ENCODE assay signal across 7 cellular contexts in the genomic region with DNA sequence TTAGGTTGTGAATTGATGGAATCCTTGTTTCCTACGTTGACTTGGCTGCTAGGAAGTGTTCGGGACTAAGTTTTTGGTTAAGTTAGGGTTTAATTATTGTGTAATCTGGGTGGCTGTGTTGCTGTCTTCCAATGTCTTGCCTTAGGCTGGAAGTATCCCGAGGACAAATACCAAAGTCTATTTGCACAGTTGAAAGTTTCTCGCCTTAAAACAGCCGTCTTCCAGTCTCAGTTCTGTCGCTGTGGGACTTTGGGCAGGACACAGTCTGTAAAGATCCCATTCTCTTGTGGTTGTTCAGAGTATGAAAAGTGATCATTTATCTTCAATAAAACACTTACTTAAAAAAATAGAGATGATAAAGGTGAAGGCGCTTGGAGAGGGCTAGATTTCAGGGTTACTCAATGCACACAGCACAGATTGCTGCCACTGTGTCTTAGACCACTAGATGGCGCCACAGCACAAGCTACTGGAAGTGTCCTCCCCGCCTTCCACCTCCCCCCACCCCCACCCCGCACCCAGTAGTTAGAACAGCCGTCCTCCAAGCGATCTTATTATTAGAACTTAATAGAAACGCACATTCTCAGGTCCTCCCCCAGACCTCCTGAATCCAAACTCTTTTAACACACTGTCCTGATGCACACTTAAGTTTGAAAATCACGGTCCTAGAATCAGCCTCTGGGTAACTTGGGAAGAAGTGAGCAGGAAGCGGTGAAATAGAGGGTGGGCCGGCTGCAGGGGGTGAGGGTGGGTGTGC. TPM values are rescaled to one million over a fixed set of nuclear protein-coding genes. Genes with fewer than 3 reads are reported as not detected.
DNase-seq lines count a peak whose midpoint lies in the region; ATAC-seq and TF ChIP-seq lines count a peak whose summit lies in the region.

No MANE protein-coding gene starts in this region.

- in situ Hi-C loops in GM13976 (cut with MboI; ENCODE audit: low sequenced_read_pairs, unreplicated experiment), result no loop called here

- DNase-seq in GM13976 (ENCODE audit: low spot score), result peak; percentile 93
- DNase-seq in NCI-H1092 (lab: John Stamatoyannopoulos, UW), result peak; percentile 67
- peak; percentile 45 for DNase-seq in SKM-1 (lab: John Stamatoyannopoulos, UW; ENCODE audit: unreplicated experiment)
- peak; percentile 83 to 84 for DNase-seq in cardiac muscle cell (ENCODE audit: low read depth in 1 of 2, low spot score in 1 of 2)
- peak; percentile 26 for DNase-seq in pulmonary artery endothelial cell (ENCODE audit: low read depth, low spot score)
- DNase-seq in aorta, result peak; percentile 85 to 91

- ATAC-seq in aorta (ENCODE audit: low FRiP score), result peak; percentile 89

- no peaks in the 10 kb centered on the region for H3K27me3 Mint-ChIP-seq in activated naive CD8-positive, alpha-beta T cell

- TF ChIP-seq CTCF in GM13976 (IDR thresholded peaks at IDR 0.05; ENCODE audit: borderline replicate concordance, control extremely low read depth, extremely low read depth, insufficient read depth, missing control alignments) (peak; percentile 89), cardiac muscle cell (IDR thresholded peaks at IDR 0.05; ENCODE audit: low read depth, low read length) (peak; percentile 67)

- no peaks in the 10 kb centered on the region for H3K4me1 ChIP-seq in cardiac muscle cell (ENCODE audit: low read depth)
- no peaks in the 10 kb centered on the region for H3K4me1 ChIP-seq in aorta (ENCODE audit: control insufficient read depth in 1 of 2, insufficient read depth in 2 of 2, low read length in 2 of 2)

- H3K27ac ChIP-seq in cardiac muscle cell (no peak overlapping the region), aorta (ENCODE audit: low read depth in 1 of 2, low read length in 2 of 2) (no peak overlapping the region)

- H3K36me3 ChIP-seq in cardiac muscle cell (no peaks in the 10 kb centered on the region), aorta (ENCODE audit: control insufficient read depth in 1 of 2, insufficient read depth in 2 of 2, low read length in 1 of 2) (peaks cover 0 to under 1% of the 10 kb centered on the region in 2 donors)

- no peaks in the 10 kb centered on the region for H3K36me3 Mint-ChIP-seq in activated naive CD8-positive, alpha-beta T cell

- no peaks in the 10 kb centered on the region for H3K9me3 Mint-ChIP-seq in activated naive CD8-positive, alpha-beta T cell (ENCODE audit: low read depth)

- no peak overlapping the region for H3K27ac Mint-ChIP-seq in activated naive CD8-positive, alpha-beta T cell

- H3K4me1 Mint-ChIP-seq in activated naive CD8-positive, alpha-beta T cell (ENCODE audit: low read depth), result peaks cover 7% of the 10 kb centered on the region

- H3K9me3 ChIP-seq in cardiac muscle cell (ENCODE audit: low read depth) (no peaks in the 10 kb centered on the region), aorta (ENCODE audit: control insufficient read depth, low read length) (no peaks in the 10 kb centered on the region)

- peak overlapping the region; percentile 5 for H3K4me3 Mint-ChIP-seq in activated naive CD8-positive, alpha-beta T cell

- H3K27me3 ChIP-seq in cardiac muscle cell (no peaks in the 10 kb centered on the region), aorta (ENCODE audit: control insufficient read depth in 1 of 2, insufficient read depth in 2 of 2, low read length in 1 of 2) (no peaks in the 10 kb centered on the region)

- H3K4me3 ChIP-seq in cardiac muscle cell (no peak overlapping the region), aorta (ENCODE audit: low read length in 2 of 2) (no peak overlapping the region)

- 20 to 23% methylated on average over 16 of the region's 16 CpGs for WGBS in aorta, 2 donors

- intact Hi-C loops in aorta (cut with DNase I), result loop anchor here (2.0 to 10.0 kb wide), 5 partner anchors 541 to 984 kb away; a partner anchor contains a TSS

RNA-seq across cellular contexts. Expression of a gene that starts 45.8 kb away (rescaled TPM):
- total RNA-seq in cardiac muscle cell (65.4 and 81.4 TPM in 2 replicates), pulmonary artery endothelial cell (26.6 and 31.0 TPM in 2 replicates), aorta (10 to 100 TPM; 62.4 to 68.9 TPM)
- polyA plus RNA-seq in cardiac muscle cell (35.3 and 56.6 TPM in 2 replicates), aorta (10 to 100 TPM; 18.9 to 46.9 TPM)

Comparison
In these comparisons a context has a peak if more than half of its experiments do, and no peak if none do; other contexts are left out.
1. DNase-seq: peak in every context shown above with its lines; median percentile 93 in GM13976; 88 in aorta; 84 in cardiac muscle cell; 67 in NCI-H1092; 45 in SKM-1; 26 in pulmonary artery endothelial cell.